In the genomic region with DNA sequence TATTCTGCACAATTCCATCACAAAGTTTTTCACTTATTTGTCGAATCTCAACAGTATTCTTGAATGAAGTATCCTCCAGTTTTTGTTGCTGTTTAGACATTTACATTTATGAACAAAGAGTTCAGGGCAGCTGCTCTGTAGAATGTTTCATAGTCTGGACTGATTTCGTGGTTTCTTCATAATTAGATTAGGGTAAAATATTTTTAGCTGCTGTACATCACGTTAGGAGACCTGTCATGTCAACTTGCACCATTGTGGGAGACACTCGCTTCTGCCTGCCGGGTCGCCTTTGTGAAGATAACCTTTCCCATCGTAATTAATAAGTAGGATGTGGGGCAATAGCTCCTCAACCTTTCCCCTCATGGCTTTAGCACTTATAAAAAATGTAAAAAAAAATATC, we compare ENCODE assay signal across 28 cellular contexts.
"Had no signal": no experiment of that assay in that cellular context is flagged by ENCODE, and none has a peak within 500 bp of the region (broad histone marks: within the 10 kb centered on the region; RNA-seq: fewer than 3 reads in every experiment).

No MANE protein-coding gene starts in this region.

- H3K9me3 ChIP-seq: adrenal gland, body of pancreas, colonic mucosa, esophagus squamous epithelium, gastroesophageal sphincter, heart right ventricle had no signal

- H3K4me2 ChIP-seq: hepatocyte had no signal

- H3K36me3 ChIP-seq: adrenal gland, colonic mucosa, esophagus squamous epithelium, gastroesophageal sphincter, heart right ventricle had no signal

- H3K4me1 ChIP-seq: esophagus squamous epithelium, gastroesophageal sphincter had no signal

- H3K27ac ChIP-seq: adrenal gland, body of pancreas, colonic mucosa, epithelial cell of prostate, esophagus squamous epithelium, gastroesophageal sphincter, heart right ventricle, hepatocyte had no signal

- ATAC-seq: activated CD4-positive, alpha-beta T cell treated with anti-CD3 and anti-CD28 coated beads for 36 hours; activated CD8-positive, alpha-beta memory T cell treated with anti-CD3 and anti-CD28 coated beads, Interleukin-2, amount 10 ng/mL, durations not matched to agents 7 days and 5 days; activated CD8-positive, alpha-beta T cell treated with anti-CD3 and anti-CD28 coated beads, Interleukin-2, amount 10 ng/mL, durations not matched to agents 7 days and 5 days; activated naive CD8-positive, alpha-beta T cell treated with anti-CD3 and anti-CD28 coated beads, Interleukin-2, amount 50 U/mL, for 24 hours; gastroesophageal sphincter had no signal

- H3K27me3 ChIP-seq: adrenal gland, body of pancreas, colonic mucosa, gastroesophageal sphincter had no signal

- H3K4me3 ChIP-seq: adrenal gland, body of pancreas, colonic mucosa, esophagus squamous epithelium, gastroesophageal sphincter, heart right ventricle, hepatocyte had no signal

- DNase-seq: activated CD4-positive, alpha-beta memory T cell treated with anti-CD3 and anti-CD28 coated beads for 36 hours; activated CD4-positive, alpha-beta T cell treated with anti-CD3 and anti-CD28 coated beads for 36 hours; activated CD4-positive, alpha-beta T cell treated with anti-CD3 and anti-CD28 coated beads, Interleukin-2, amount 10 ng/mL, durations not matched to agents 24 days and 14 days; activated CD4-positive, CD25-positive, alpha-beta regulatory T cell; activated CD4-positive, CD25-positive, alpha-beta regulatory T cell treated with anti-CD3 and anti-CD28 coated beads, Interleukin-2, amount 50 U/mL, for 72 hours; activated CD8-positive, alpha-beta memory T cell treated with anti-CD3 and anti-CD28 coated beads, Interleukin-2, amount 10 ng/mL, durations not matched to agents 7 days and 5 days; activated CD8-positive, alpha-beta memory T cell treated with anti-CD3 and anti-CD28 coated beads, Interleukin-2, amount 50 U/mL, for 4 hours; activated CD8-positive, alpha-beta T cell treated with anti-CD3 and anti-CD28 coated beads, Interleukin-2, amount 10 ng/mL, durations not matched to agents 7 days and 5 days; activated effector memory CD4-positive, alpha-beta T cell treated with anti-CD3 and anti-CD28 coated beads, Interleukin-2, amount 50 U/mL, for 16 hours; activated naive CD4-positive, alpha-beta T cell treated with anti-CD3 and anti-CD28 coated beads for 36 hours; activated naive CD8-positive, alpha-beta T cell treated with anti-CD3 and anti-CD28 coated beads for 36 hours; activated naive CD8-positive, alpha-beta T cell treated with anti-CD3 and anti-CD28 coated beads, Interleukin-2, amount 50 U/mL, for 24 hours; activated T-cell treated with anti-CD3 and anti-CD28 coated beads, Interleukin-2, amount 50 U/mL, for 1 hour; activated T-cell treated with anti-CD3 and anti-CD28 coated beads, Interleukin-2, amount 50 U/mL, for 48 hours; adrenal gland; amygdala; aorta; caudate nucleus; colonic mucosa; effector CD8-positive, alpha-beta T cell; esophagus squamous epithelium; foreskin melanocyte; heart right ventricle; T1000 had no signal
